25 cellular contexts compared by ENCODE assay signal in the genomic region with DNA sequence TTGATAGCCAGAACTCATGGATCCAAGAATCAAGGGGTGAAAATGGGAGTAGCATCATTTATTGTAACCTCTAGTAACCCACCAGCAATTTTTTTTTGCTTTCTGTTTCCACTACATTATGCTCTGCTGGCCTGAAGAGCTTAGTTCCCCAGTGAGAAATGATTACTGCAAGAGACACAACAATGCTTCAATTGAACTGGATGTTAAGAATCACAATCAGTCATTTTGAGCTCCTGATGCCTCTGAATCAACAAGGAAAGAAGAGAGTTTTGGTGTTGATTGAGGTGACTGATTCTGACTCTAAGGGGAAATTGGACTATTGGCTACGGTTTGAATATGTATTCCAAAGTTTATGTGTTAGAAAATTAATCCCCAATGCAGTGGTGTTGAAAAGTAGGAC.
"Had no signal": no experiment of that assay in that cellular context is flagged by ENCODE, and none has a peak within 500 bp of the region (broad histone marks: within the 10 kb centered on the region; RNA-seq: fewer than 3 reads in every experiment).

No MANE protein-coding gene starts in this region.

- H3K27ac ChIP-seq: epithelial cell of prostate, esophagus muscularis mucosa, gastrocnemius medialis, left ventricle myocardium inferior, lower lobe of right lung, right atrium auricular region, stomach, thyroid gland, upper lobe of left lung, uterus had no signal

- H3K27ac Mint-ChIP-seq: dendritic cell treated with granulocyte-macrophage colony-stimulating factor and Interleukin-4, amounts not matched to agents 40 ng/mL and 50 ng/mL, for 4 days; effector memory CD8-positive, alpha-beta T cell; nephron had no signal

- H3K4me1 ChIP-seq: esophagus muscularis mucosa, gastrocnemius medialis, left ventricle myocardium inferior, lower lobe of right lung, right atrium auricular region, stomach, thyroid gland, upper lobe of left lung, uterus had no signal

- H3K9me3 ChIP-seq: esophagus muscularis mucosa, gastrocnemius medialis, left ventricle myocardium inferior, lower lobe of right lung, right atrium auricular region, stomach, thyroid gland, upper lobe of left lung, uterus had no signal

- H3K4me3 Mint-ChIP-seq: dendritic cell treated with granulocyte-macrophage colony-stimulating factor and Interleukin-4, amounts not matched to agents 40 ng/mL and 50 ng/mL, for 4 days; effector memory CD8-positive, alpha-beta T cell; naive B cell; nephron had no signal

- H3K27me3 Mint-ChIP-seq: dendritic cell treated with granulocyte-macrophage colony-stimulating factor and Interleukin-4, amounts not matched to agents 40 ng/mL and 50 ng/mL, for 4 days; effector memory CD8-positive, alpha-beta T cell; naive B cell had no signal

- FAIRE-seq: colon, kidney, small intestine had no signal

- H3K9me3 Mint-ChIP-seq: dendritic cell treated with granulocyte-macrophage colony-stimulating factor and Interleukin-4, amounts not matched to agents 40 ng/mL and 50 ng/mL, for 4 days had no signal

- H3K27me3 ChIP-seq: esophagus muscularis mucosa, gastrocnemius medialis, right atrium auricular region, stomach, thyroid gland, upper lobe of left lung, uterus had no signal

- DNase-seq: effector memory CD8-positive, alpha-beta T cell; gastrocnemius medialis; glutamatergic neuron; kidney; left cardiac atrium; left ventricle myocardium inferior; lower lobe of right lung; mesenchymal stem cell; naive B cell; occipital lobe; posterior cingulate gyrus; small intestine; stimulated activated CD4-positive, alpha-beta T cell treated with anti-CD3 and anti-CD28 coated beads, Interleukin-12 subunit alpha, Interleukin-12 subunit beta, amount 100 ng/mL, for 4 hours; stimulated activated naive CD4-positive, alpha-beta T cell; stomach; substantia nigra; thyroid gland; upper lobe of left lung; uterus had no signal

- H3K4me3 ChIP-seq: esophagus muscularis mucosa, gastrocnemius medialis, left ventricle myocardium inferior, lower lobe of right lung, right atrium auricular region, stomach, thyroid gland, upper lobe of left lung, uterus had no signal

- H3K36me3 Mint-ChIP-seq: naive B cell had no signal

- H3K36me3 ChIP-seq: esophagus muscularis mucosa, gastrocnemius medialis, left ventricle myocardium inferior, lower lobe of right lung, right atrium auricular region, stomach, thyroid gland, upper lobe of left lung, uterus had no signal

- H3K4me1 Mint-ChIP-seq: naive B cell, nephron had no signal
